ENCODE assay signal across 42 cellular contexts in the genomic region with DNA sequence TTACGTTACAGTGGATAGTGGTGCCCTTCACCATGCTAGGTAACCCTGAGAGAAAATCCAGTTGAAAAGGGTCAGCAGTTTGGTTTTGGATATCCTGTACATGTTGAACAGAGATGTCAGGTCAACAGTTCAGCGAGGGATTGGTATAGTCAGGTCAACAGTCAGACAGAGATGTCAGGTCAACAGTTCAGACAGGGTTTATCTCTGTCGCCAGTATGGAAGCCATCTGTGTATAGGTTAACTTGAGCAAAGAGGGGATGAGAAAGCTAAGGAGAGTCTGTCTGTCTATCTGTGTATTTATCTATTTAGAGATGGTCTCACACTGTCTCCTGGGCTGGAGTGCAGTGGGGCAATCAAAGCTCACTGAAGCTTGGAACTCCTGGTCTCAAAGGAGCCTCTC. TPM values are rescaled to one million over a fixed set of nuclear protein-coding genes. Genes with fewer than 3 reads are reported as not detected.
"Had no signal": no experiment of that assay in that cellular context is flagged by ENCODE, and none has a peak within 500 bp of the region (broad histone marks: within the 10 kb centered on the region; RNA-seq: fewer than 3 reads in every experiment).

No MANE protein-coding gene starts in this region.

- H3K4me3 ChIP-seq: ascending aorta, cardiac muscle cell had no signal

- H3K4me1 Mint-ChIP-seq: activated CD4-positive, alpha-beta memory T cell treated with anti-CD3 and anti-CD28 coated beads, Interleukin-2, amount 10 ng/mL, durations not matched to agents 7 days and 5 days; activated CD4-positive, alpha-beta T cell treated with anti-CD3 and anti-CD28 coated beads for 36 hours; activated CD4-positive, alpha-beta T cell treated with anti-CD3 and anti-CD28 coated beads, Interleukin-2, amount 10 ng/mL, durations not matched to agents 7 days and 5 days; activated naive CD4-positive, alpha-beta T cell treated with anti-CD3 and anti-CD28 coated beads, Interleukin-2, amount 10 ng/mL, durations not matched to agents 7 days and 5 days; activated naive CD4-positive, alpha-beta T cell treated with anti-CD3 and anti-CD28 coated beads, Interleukin-2, amount 50 U/mL, for 24 hours; activated naive CD8-positive, alpha-beta T cell treated with anti-CD3 and anti-CD28 coated beads, Interleukin-2, amount 10 ng/mL, durations not matched to agents 7 days and 5 days; activated naive CD8-positive, alpha-beta T cell treated with anti-CD3 and anti-CD28 coated beads, Interleukin-2, amount 50 U/mL, for 24 hours; activated T-helper 17 cell treated with anti-CD3 and anti-CD28 coated beads, Interleukin-2, amount 50 U/mL, for 72 hours; brain; central memory CD8-positive, alpha-beta T cell had no signal

- H3K27me3 ChIP-seq: ascending aorta, cardiac muscle cell had no signal

- DNase-seq: activated CD4-positive, alpha-beta memory T cell treated with anti-CD3 and anti-CD28 coated beads, Interleukin-2, amount 10 ng/mL, durations not matched to agents 7 days and 5 days; activated CD4-positive, alpha-beta T cell treated with anti-CD3 and anti-CD28 coated beads for 1 hour; activated CD4-positive, alpha-beta T cell treated with anti-CD3 and anti-CD28 coated beads for 36 hours; activated CD4-positive, alpha-beta T cell treated with anti-CD3 and anti-CD28 coated beads for 48 hours; activated CD4-positive, alpha-beta T cell treated with anti-CD3 and anti-CD28 coated beads, Interleukin-2, amount 10 ng/mL, durations not matched to agents 7 days and 5 days; activated CD4-positive, alpha-beta T cell treated with anti-CD3 and anti-CD28 coated beads, Interleukin-2, amount 50 U/mL, for 48 hours; activated CD4-positive, CD25-positive, alpha-beta regulatory T cell; activated CD8-positive, alpha-beta memory T cell treated with anti-CD3 and anti-CD28 coated beads, Interleukin-2, amount 50 U/mL, for 4 hours; activated effector memory CD4-positive, alpha-beta T cell treated with Interleukin-2 at 50 U/mL for 16 hours; activated gamma-delta T cell; activated naive CD4-positive, alpha-beta T cell treated with anti-CD3 and anti-CD28 coated beads, Interleukin-2, amount 10 ng/mL, durations not matched to agents 7 days and 5 days; activated naive CD4-positive, alpha-beta T cell treated with Interleukin-2 at 50 U/mL for 16 hours; activated naive CD8-positive, alpha-beta T cell treated with anti-CD3 and anti-CD28 coated beads, Interleukin-2, amount 10 ng/mL, durations not matched to agents 7 days and 5 days; activated naive CD8-positive, alpha-beta T cell treated with anti-CD3 and anti-CD28 coated beads, Interleukin-2, amount 50 U/mL, for 24 hours; activated T-cell treated with anti-CD3 and anti-CD28 coated beads for 4 hours; activated T-cell treated with anti-CD3 and anti-CD28 coated beads, Interleukin-2, amount 50 U/mL, for 1 hour; activated T-cell treated with anti-CD3 and anti-CD28 coated beads, Interleukin-2, amount 50 U/mL, for 4 hours; activated T-cell treated with anti-CD3 and anti-CD28 coated beads, Interleukin-2, amount 50 U/mL, for 72 hours; amygdala; anterior cingulate cortex; caudate nucleus; SW 1271; T-helper 1 cell; T-helper 2 cell; T-helper 9 cell had no signal

- ATAC-seq: activated CD4-positive, alpha-beta T cell treated with anti-CD3 and anti-CD28 coated beads for 36 hours; activated CD4-positive, CD25-positive, alpha-beta regulatory T cell treated with anti-CD3 and anti-CD28 coated beads, Interleukin-2, amount 50 U/mL, for 24 hours; activated naive CD8-positive, alpha-beta T cell treated with anti-CD3 and anti-CD28 coated beads, Interleukin-2, amount 50 U/mL, for 24 hours; activated T-cell treated with anti-CD3 and anti-CD28 coated beads, Interleukin-2, amount 50 U/mL, for 4 hours; activated T-cell treated with anti-CD3 and anti-CD28 coated beads, Interleukin-2, amount 50 U/mL, for 72 hours; activated T-helper 17 cell treated with anti-CD3 and anti-CD28 coated beads, Interleukin-2, amount 50 U/mL, for 72 hours; WTC11 had no signal

- H3K27ac ChIP-seq: ascending aorta, cardiac muscle cell, VCaP had no signal

- H3K9me3 Mint-ChIP-seq: activated CD4-positive, alpha-beta memory T cell treated with anti-CD3 and anti-CD28 coated beads, Interleukin-2, amount 10 ng/mL, durations not matched to agents 7 days and 5 days; activated CD4-positive, alpha-beta T cell treated with anti-CD3 and anti-CD28 coated beads, Interleukin-2, amount 10 ng/mL, durations not matched to agents 7 days and 5 days; activated naive CD4-positive, alpha-beta T cell treated with anti-CD3 and anti-CD28 coated beads, Interleukin-2, amount 10 ng/mL, durations not matched to agents 7 days and 5 days; activated naive CD4-positive, alpha-beta T cell treated with anti-CD3 and anti-CD28 coated beads, Interleukin-2, amount 50 U/mL, for 24 hours; activated naive CD8-positive, alpha-beta T cell treated with anti-CD3 and anti-CD28 coated beads, Interleukin-2, amount 10 ng/mL, durations not matched to agents 7 days and 5 days; activated naive CD8-positive, alpha-beta T cell treated with anti-CD3 and anti-CD28 coated beads, Interleukin-2, amount 50 U/mL, for 24 hours; activated T-cell treated with anti-CD3 and anti-CD28 coated beads, Interleukin-2, amount 50 U/mL, for 4 hours; activated T-cell treated with anti-CD3 and anti-CD28 coated beads, Interleukin-2, amount 50 U/mL, for 72 hours; activated T-helper 1 cell treated with anti-CD3 and anti-CD28 coated beads, Interleukin-12 subunit alpha, Interleukin-12 subunit beta, Interleukin-2, Interleukin-4 antibody, amounts not matched to agents 30 ng/mL and 10 ng/mL and 1 ng/mL, durations not matched to agents 14 hours and 24 hours and 36 hours; activated T-helper 17 cell treated with anti-CD3 and anti-CD28 coated beads, Interleukin-2, amount 50 U/mL, for 72 hours; brain; central memory CD8-positive, alpha-beta T cell; T-helper 1 cell treated with Interleukin-12 subunit alpha and Interleukin-12 subunit beta and Interleukin-4 antibody, amounts not matched to agents 30 μg/mL and 1 μg/mL, for 36 hours; T-helper 2 cell treated with Interferon-gamma antibody and Interleukin-4, amounts not matched to agents 5 μg/mL and 100 μg/mL, for 36 hours; WTC11 had no signal

- FAIRE-seq: bronchial epithelial cell, TTC549 had no signal

- H3K27ac Mint-ChIP-seq: activated CD4-positive, alpha-beta memory T cell treated with anti-CD3 and anti-CD28 coated beads, Interleukin-2, amount 10 ng/mL, durations not matched to agents 7 days and 5 days; activated CD4-positive, alpha-beta T cell treated with anti-CD3 and anti-CD28 coated beads for 36 hours; activated naive CD4-positive, alpha-beta T cell treated with anti-CD3 and anti-CD28 coated beads, Interleukin-2, amount 10 ng/mL, durations not matched to agents 7 days and 5 days; activated naive CD4-positive, alpha-beta T cell treated with anti-CD3 and anti-CD28 coated beads, Interleukin-2, amount 50 U/mL, for 24 hours; activated naive CD8-positive, alpha-beta T cell; activated naive CD8-positive, alpha-beta T cell treated with anti-CD3 and anti-CD28 coated beads, Interleukin-2, amount 10 ng/mL, durations not matched to agents 7 days and 5 days; activated naive CD8-positive, alpha-beta T cell treated with anti-CD3 and anti-CD28 coated beads, Interleukin-2, amount 50 U/mL, for 24 hours; activated T-cell treated with anti-CD3 and anti-CD28 coated beads, Interleukin-2, amount 50 U/mL, for 72 hours; activated T-helper 1 cell treated with anti-CD3 and anti-CD28 coated beads, Interleukin-12 subunit alpha, Interleukin-12 subunit beta, Interleukin-2, Interleukin-4 antibody, amounts not matched to agents 30 ng/mL and 10 ng/mL and 1 ng/mL, durations not matched to agents 14 hours and 24 hours and 36 hours; activated T-helper 17 cell treated with anti-CD3 and anti-CD28 coated beads, Interleukin-2, amount 50 U/mL, for 72 hours; T-helper 1 cell treated with Interleukin-12 subunit alpha and Interleukin-12 subunit beta and Interleukin-4 antibody, amounts not matched to agents 30 μg/mL and 1 μg/mL, for 36 hours; T-helper 2 cell treated with Interferon-gamma antibody and Interleukin-4, amounts not matched to agents 5 μg/mL and 100 μg/mL, for 36 hours; WTC11 had no signal

- H3K27me3 Mint-ChIP-seq: activated CD4-positive, alpha-beta memory T cell treated with anti-CD3 and anti-CD28 coated beads, Interleukin-2, amount 10 ng/mL, durations not matched to agents 7 days and 5 days; activated CD4-positive, alpha-beta T cell treated with anti-CD3 and anti-CD28 coated beads for 36 hours; activated CD4-positive, alpha-beta T cell treated with anti-CD3 and anti-CD28 coated beads, Interleukin-2, amount 10 ng/mL, durations not matched to agents 7 days and 5 days; activated naive CD4-positive, alpha-beta T cell treated with anti-CD3 and anti-CD28 coated beads, Interleukin-2, amount 10 ng/mL, durations not matched to agents 7 days and 5 days; activated naive CD4-positive, alpha-beta T cell treated with anti-CD3 and anti-CD28 coated beads, Interleukin-2, amount 50 U/mL, for 24 hours; activated naive CD8-positive, alpha-beta T cell; activated naive CD8-positive, alpha-beta T cell treated with anti-CD3 and anti-CD28 coated beads, Interleukin-2, amount 10 ng/mL, durations not matched to agents 7 days and 5 days; activated naive CD8-positive, alpha-beta T cell treated with anti-CD3 and anti-CD28 coated beads, Interleukin-2, amount 50 U/mL, for 24 hours; activated T-helper 17 cell treated with anti-CD3 and anti-CD28 coated beads, Interleukin-2, amount 50 U/mL, for 72 hours; brain; central memory CD8-positive, alpha-beta T cell had no signal

- H3K4me1 ChIP-seq: ascending aorta had no signal

- H3K9me3 ChIP-seq: ascending aorta had no signal

- H3K4me3 Mint-ChIP-seq: activated CD4-positive, alpha-beta memory T cell treated with anti-CD3 and anti-CD28 coated beads, Interleukin-2, amount 10 ng/mL, durations not matched to agents 7 days and 5 days; activated CD4-positive, alpha-beta T cell treated with anti-CD3 and anti-CD28 coated beads for 36 hours; activated CD4-positive, alpha-beta T cell treated with anti-CD3 and anti-CD28 coated beads, Interleukin-2, amount 10 ng/mL, durations not matched to agents 7 days and 5 days; activated naive CD4-positive, alpha-beta T cell treated with anti-CD3 and anti-CD28 coated beads, Interleukin-2, amount 10 ng/mL, durations not matched to agents 7 days and 5 days; activated naive CD4-positive, alpha-beta T cell treated with anti-CD3 and anti-CD28 coated beads, Interleukin-2, amount 50 U/mL, for 24 hours; activated naive CD8-positive, alpha-beta T cell; activated naive CD8-positive, alpha-beta T cell treated with anti-CD3 and anti-CD28 coated beads, Interleukin-2, amount 10 ng/mL, durations not matched to agents 7 days and 5 days; activated naive CD8-positive, alpha-beta T cell treated with anti-CD3 and anti-CD28 coated beads, Interleukin-2, amount 50 U/mL, for 24 hours; activated T-cell treated with anti-CD3 and anti-CD28 coated beads, Interleukin-2, amount 50 U/mL, for 4 hours; activated T-cell treated with anti-CD3 and anti-CD28 coated beads, Interleukin-2, amount 50 U/mL, for 72 hours; activated T-helper 1 cell treated with anti-CD3 and anti-CD28 coated beads, Interleukin-12 subunit alpha, Interleukin-12 subunit beta, Interleukin-2, Interleukin-4 antibody, amounts not matched to agents 30 ng/mL and 10 ng/mL and 1 ng/mL, durations not matched to agents 14 hours and 24 hours and 36 hours; activated T-helper 17 cell treated with anti-CD3 and anti-CD28 coated beads, Interleukin-2, amount 50 U/mL, for 72 hours; brain; central memory CD8-positive, alpha-beta T cell; T-helper 1 cell treated with Interleukin-12 subunit alpha and Interleukin-12 subunit beta and Interleukin-4 antibody, amounts not matched to agents 30 μg/mL and 1 μg/mL, for 36 hours; T-helper 2 cell treated with Interferon-gamma antibody and Interleukin-4, amounts not matched to agents 5 μg/mL and 100 μg/mL, for 36 hours; WTC11 had no signal

RNA-seq across cellular contexts. Expression of a gene that starts 39.3 kb away (rescaled TPM):
- total RNA-seq: activated CD4-positive, alpha-beta memory T cell treated with anti-CD3 and anti-CD28 coated beads, Interleukin-2, amount 10 ng/mL, durations not matched to agents 7 days and 5 days; activated CD4-positive, alpha-beta T cell treated with anti-CD3 and anti-CD28 coated beads for 36 hours; activated CD4-positive, alpha-beta T cell treated with anti-CD3 and anti-CD28 coated beads, Interleukin-2, amount 10 ng/mL, durations not matched to agents 7 days and 5 days; activated CD8-positive, alpha-beta memory T cell treated with anti-CD3 and anti-CD28 coated beads for 36 hours; activated naive CD8-positive, alpha-beta T cell treated with anti-CD3 and anti-CD28 coated beads, Interleukin-2, amount 10 ng/mL, durations not matched to agents 7 days and 5 days; activated T-cell treated with anti-CD3 and anti-CD28 coated beads, Interleukin-2, amount 50 U/mL, for 72 hours; activated T-helper 1 cell treated with anti-CD3 and anti-CD28 coated beads, Interleukin-12 subunit alpha, Interleukin-12 subunit beta, Interleukin-2, Interleukin-4 antibody, amounts not matched to agents 30 ng/mL and 10 ng/mL and 1 ng/mL, durations not matched to agents 14 hours and 24 hours and 36 hours; activated T-helper 17 cell treated with anti-CD3 and anti-CD28 coated beads, Interleukin-2, amount 50 U/mL, for 72 hours; ascending aorta; bronchial epithelial cell had no signal
- polyA plus RNA-seq: adipose tissue had no signal
